In genomic region chr1:48017716-48018115, GRCh38 we compare ENCODE assay signal across 17 cellular contexts. TPM values are rescaled to one million over a fixed set of nuclear protein-coding genes. Genes with fewer than 3 reads are reported as not detected.
DNase-seq lines count a peak whose midpoint lies in the region; ATAC-seq, FAIRE-seq and TF ChIP-seq lines count a peak whose summit lies in the region.
"Had no signal": no experiment of that assay in that cellular context is flagged by ENCODE, and none has a peak within 500 bp of the region (broad histone marks: within the 10 kb centered on the region; RNA-seq: fewer than 3 reads in every experiment).

No MANE protein-coding gene starts in this region.

- H2BK12ac ChIP-seq in H9 (ENCODE audit: insufficient read length, low read depth, low read length), result no peak overlapping the region

- H2BK120ac ChIP-seq in H9 (ENCODE audit: low read depth, low read length, poor library complexity, severe bottlenecking), result no peak overlapping the region

- no peaks in the 10 kb centered on the region for H3K9me1 ChIP-seq in K562 (ENCODE audit: control insufficient read depth, insufficient read depth, low read length)

- no peak overlapping the region for H3K56ac ChIP-seq in H9 (ENCODE audit: insufficient read length, low read depth, low read length)

- no peak overlapping the region for H3K4me3 Mint-ChIP-seq in H9
- H3K4me3 Mint-ChIP-seq in progenitor cell of endocrine pancreas (ENCODE audit: low read depth), result no peak overlapping the region
- H3K4me3 Mint-ChIP-seq: mesothelial cell of epicardium had no signal

- no peak overlapping the region for H3K14ac ChIP-seq in H9 (ENCODE audit: insufficient read depth, low read length)

- H4K91ac ChIP-seq in H9 (ENCODE audit: insufficient read length, low read depth, low read length), result no peak overlapping the region

- H3K27me3 ChIP-seq in H9 (ENCODE audit: insufficient read depth, low read length) (no peaks in the 10 kb centered on the region), K562 (ENCODE audit: control insufficient read depth in 2 of 2, insufficient read depth in 2 of 2, low read length in 2 of 2) (peaks cover 0 to 4% of the 10 kb centered on the region in 2 experiments; a peak in 1 of 5 replicates), mucosa of rectum (ENCODE audit: control insufficient read depth in 2 of 2, insufficient read depth in 2 of 2, low read length in 2 of 2) (peaks cover 0 to 5% of the 10 kb centered on the region in 2 donors)
- H3K27me3 ChIP-seq: gastrocnemius medialis, right lobe of liver had no signal

- H3K23me2 ChIP-seq in H9 (ENCODE audit: insufficient read length, low read depth, low read length, poor library complexity, severe bottlenecking), result no peaks in the 10 kb centered on the region

- no peak overlapping the region for H3K4ac ChIP-seq in H9 (ENCODE audit: low read depth, low read length)

- no peak overlapping the region for H2BK20ac ChIP-seq in H9 (ENCODE audit: low read depth, low read length, poor library complexity, severe bottlenecking)

- H3K36me3 ChIP-seq in K562 (ENCODE audit: control insufficient read depth, insufficient read depth, low read length), result no peaks in the 10 kb centered on the region
- no peaks in the 10 kb centered on the region for H3K36me3 ChIP-seq in mucosa of rectum (ENCODE audit: control insufficient read depth in 2 of 2, insufficient read depth in 2 of 2, low read length in 2 of 2)
- H3K36me3 ChIP-seq: gastrocnemius medialis, right lobe of liver, SJCRH30 had no signal

- H3K23ac ChIP-seq in H9 (ENCODE audit: insufficient read length, low read depth, low read length), result no peak overlapping the region

- H3K27me3 Mint-ChIP-seq in H9 (ENCODE audit: low read depth) (peaks cover 17% of the 10 kb centered on the region), progenitor cell of endocrine pancreas (peaks cover 17% of the 10 kb centered on the region)

- no peak for TF ChIP-seq RAD21 in K562 (CRISPR knock-in tag; conservative IDR thresholded peaks at IDR 0.05 in 1 of 2, IDR thresholded peaks at IDR 0.05 in 1 of 2)

- in situ Hi-C loops in K562 (cut with MboI), result no loop called here

- CTCF ChIA-PET in K562 (lab: Yijun Ruan, JAX; ENCODE audit: low intra/inter-chr PET ratio), result no interaction called here

- H4K20me1 ChIP-seq in H9 (ENCODE audit: control insufficient read depth, insufficient read depth, insufficient read length) (no peaks in the 10 kb centered on the region), K562 (replicated peaks; ENCODE audit: control insufficient read depth, insufficient read depth, low read length) (no peaks in the 10 kb centered on the region)

- POLR2A ChIA-PET in K562 (lab: Yijun Ruan, JAX), result interaction anchor here (0.7 kb wide), 1 partner anchor 9 kb away, joined by 4 read pairs; no protein-coding TSS in a partner anchor

- H3K27ac ChIP-seq in H9 (ENCODE audit: insufficient read length, low read depth, low read length), result no peak overlapping the region
- H3K27ac ChIP-seq in K562 (ENCODE audit: extremely low read depth, low read depth, low read length), result no peak overlapping the region
- H3K27ac ChIP-seq in mucosa of rectum (ENCODE audit: low read depth in 2 of 2, low read length in 2 of 2), result peak overlapping the region; percentile 20 to 38
- H3K27ac ChIP-seq: gastrocnemius medialis, right lobe of liver, SJCRH30 had no signal

- H2AFZ ChIP-seq in H9 (ENCODE audit: low read length), result no peak overlapping the region
- no peak overlapping the region for H2AFZ ChIP-seq in K562 (ENCODE audit: low read depth, low read length)

- H2BK5ac ChIP-seq in H9 (ENCODE audit: insufficient read length, low read length), result no peak overlapping the region

- no peak for TF ChIP-seq CTCF in H9 (conservative IDR thresholded peaks at IDR 0.05)
- no peak for TF ChIP-seq CTCF in K562 (IDR thresholded peaks at IDR 0.05 in 2 of 3, conservative IDR thresholded peaks at IDR 0.05 in 1 of 3; ENCODE audit: insufficient read depth in 2 of 3, low read depth in 1 of 3, low read length in 3 of 3)
- no peak for TF ChIP-seq CTCF in progenitor cell of endocrine pancreas (IDR thresholded peaks at IDR 0.05; ENCODE audit: unreplicated experiment)

- no peak overlapping the region for H2BK15ac ChIP-seq in H9 (ENCODE audit: low read depth, low read length)

- H3K36me3 Mint-ChIP-seq in H9 (ENCODE audit: insufficient read depth in 1 of 3, low read depth in 3 of 3), result no peaks in the 10 kb centered on the region
- no peaks in the 10 kb centered on the region for H3K36me3 Mint-ChIP-seq in progenitor cell of endocrine pancreas (ENCODE audit: insufficient read depth)
- H3K36me3 Mint-ChIP-seq: mesothelial cell of epicardium had no signal

- ATAC-seq in K562 (no peak), left lobe of liver (no peak)
- ATAC-seq: gastrocnemius medialis had no signal

- H3K79me1 ChIP-seq in H9 (ENCODE audit: insufficient read depth, low read depth, low read length, poor library complexity, severe bottlenecking), result no peaks in the 10 kb centered on the region

- H3K9me3 ChIP-seq in H9 (ENCODE audit: control insufficient read depth, low read depth, low read length) (no peaks in the 10 kb centered on the region), K562 (replicated peaks; ENCODE audit: control insufficient read depth, insufficient read depth, low read depth, low read length) (no peaks in the 10 kb centered on the region), mucosa of rectum (ENCODE audit: control insufficient read depth in 2 of 2, low read length in 2 of 2) (no peaks in the 10 kb centered on the region)
- H3K9me3 ChIP-seq: gastrocnemius medialis, right lobe of liver, SJCRH30 had no signal

- H3K4me1 Mint-ChIP-seq in H9 (peaks cover 0 to 13% of the 10 kb centered on the region in 2 experiments; a peak in 2 of 4 replicates), progenitor cell of endocrine pancreas (ENCODE audit: low read depth) (peaks cover 3% of the 10 kb centered on the region)

- no peaks in the 10 kb centered on the region for H3K4me1 ChIP-seq in H9 (ENCODE audit: insufficient read depth, low read length)
- no peaks in the 10 kb centered on the region for H3K4me1 ChIP-seq in K562 (replicated peaks in 1 of 2; ENCODE audit: control insufficient read depth in 2 of 2, insufficient read depth in 2 of 2, low read length in 2 of 2)
- peaks cover 0 to 3% of the 10 kb centered on the region in 2 donors for H3K4me1 ChIP-seq in mucosa of rectum (ENCODE audit: control insufficient read depth in 2 of 2, insufficient read depth in 2 of 2, low read length in 2 of 2)
- H3K4me1 ChIP-seq: SJCRH30 had no signal

- H3K9me3 Mint-ChIP-seq in H9 (no peaks in the 10 kb centered on the region), progenitor cell of endocrine pancreas (ENCODE audit: low read depth) (no peaks in the 10 kb centered on the region)
- H3K9me3 Mint-ChIP-seq: mesothelial cell of epicardium had no signal

- H4K5ac ChIP-seq in H9 (ENCODE audit: insufficient read length, low read depth, low read length), result no peak overlapping the region

- no peaks in the 10 kb centered on the region for H3K79me2 ChIP-seq in H9 (ENCODE audit: insufficient read depth, low read length)
- no peaks in the 10 kb centered on the region for H3K79me2 ChIP-seq in K562 (ENCODE audit: control insufficient read depth, insufficient read depth, low read length)

- H2AK5ac ChIP-seq in H9 (ENCODE audit: insufficient read length, low read length), result no peak overlapping the region

- no peak overlapping the region for H3K4me3 ChIP-seq in K562
- H3K4me3 ChIP-seq in mucosa of rectum (ENCODE audit: low read length in 2 of 2), result no peak overlapping the region
- H3K4me3 ChIP-seq: gastrocnemius medialis, right lobe of liver, SJCRH30 had no signal

- H3T11ph ChIP-seq in H9 (ENCODE audit: low read length), result no peak overlapping the region

- FAIRE-seq in K562 (lab: Jason Lieb, UNC), result no peak

- intact Hi-C loops in K562 (cut with micrococcal nuclease), result no loop called here

- no peak overlapping the region; a peak in 1 of 7 replicates for H3K27ac Mint-ChIP-seq in H9
- no peak overlapping the region for H3K27ac Mint-ChIP-seq in progenitor cell of endocrine pancreas
- H3K27ac Mint-ChIP-seq: mesothelial cell of epicardium had no signal

- WGBS in H9 (ENCODE audit: extremely low coverage, insufficient read length, low lambda C conversion rate), result no CpG with 5 or more reads among the region's 4 CpGs
- 0% methylated on average over 4 of the region's 4 CpGs for WGBS in K562 (ENCODE audit: insufficient coverage, low coverage, missing lambda C conversion rate)

- H3K4me2 ChIP-seq in H9 (ENCODE audit: insufficient read depth, insufficient read length, low read length) (no peak overlapping the region), K562 (ENCODE audit: insufficient read depth, low read length) (no peak overlapping the region)

- TF ChIP-seq EP300 in K562 (IDR thresholded peaks at IDR 0.05; ENCODE audit: low read length), result no peak

- H3K9ac ChIP-seq in H9 (ENCODE audit: extremely low read depth, insufficient read length, low read length) (no peak overlapping the region), K562 (ENCODE audit: insufficient read depth in 1 of 2, low read depth in 2 of 2, low read length in 2 of 2) (no peak overlapping the region), mucosa of rectum (ENCODE audit: low read depth in 1 of 2, low read length in 2 of 2) (no peak overlapping the region)

- H4K8ac ChIP-seq in H9 (replicated peaks; ENCODE audit: insufficient read length, low read depth, low read length), result no peak overlapping the region

- TF ChIP-seq POLR2A in K562 (conservative IDR thresholded peaks at IDR 0.05), result no peak

- no TSS peak for BruUV-seq in K562 (replicated peaks; lab: Mats Ljungman, UMichigan)

- DNase-seq in H9 (peak; percentile 4), K562 (ENCODE audit: extremely low read depth in 1 of 4, low spot score in 3 of 4) (no peak), fibroblast of peridontal ligament (ENCODE audit: extremely low read depth) (peak; percentile 26), cerebellar cortex (ENCODE audit: low spot score) (no peak), progenitor cell of endocrine pancreas (ENCODE audit: low spot score, unreplicated experiment) (no peak), left lobe of liver (ENCODE audit: low spot score) (no peak), NCI-H2107 (lab: John Stamatoyannopoulos, UW) (no peak)
- DNase-seq: activated naive CD4-positive, alpha-beta T cell treated with Interleukin-2 at 50 U/mL for 16 hours; effector CD8-positive, alpha-beta T cell; gastrocnemius medialis; NCI-H2171 treated with DMSO at 0.1 percent for 48 hours; SJCRH30; stimulated activated CD4-positive, alpha-beta T cell treated with anti-CD3 and anti-CD28 coated beads, Interleukin-2, amount 100 ng/mL, for 24 hours; T1000 had no signal

- H3K18ac ChIP-seq in H9 (ENCODE audit: insufficient read length, low read depth, low read length), result no peak overlapping the region

RNA-seq across cellular contexts. Expression of gene TRABD2B, which starts 20.5 kb away (rescaled TPM):
- total RNA-seq in H9 (2021) (1.9 and 2.3 TPM in 2 replicates), K562 (2014; rRNA removed) (not detected in 2 replicates), K562 (2014; rRNA removed; fragmentation: Illumina TruSeq; extraction: Trizol) (not detected in 2 replicates), K562 (2015; rRNA removed; fragmentation: Illumina TruSeq; extraction: Trizol) (not detected in 2 replicates), K562 (2021) (not detected in 2 replicates), progenitor cell of endocrine pancreas (11.8 and 14.5 TPM in 2 replicates), left lobe of liver (15.1 TPM)
- total RNA-seq in K562 (2011; cell fraction: chromatin; rRNA removed; ENCODE audit: low replicate concordance), result not detected in 2 replicates
- total RNA-seq in K562 (2011; cell fraction: nucleolus; rRNA removed), result not detected in 2 replicates
- not detected in 2 replicates for total RNA-seq in K562 (2011; cell fraction: nucleoplasm; rRNA removed)
- polyA plus RNA-seq in K562 (2011; rRNA removed) (not detected in 2 replicates), K562 (2014; fragmentation: Illumina TruSeq; extraction: Trizol) (not detected in 2 replicates), K562 (2014; fragmentation: Nextera tagmentation; extraction: Ambion mirVana) (not detected), K562 (2014; rRNA removed) (not detected in 2 replicates)
- not detected in 2 replicates for polyA plus RNA-seq in K562 (2011; cell fraction: cytosol; rRNA removed)
- not detected in 2 replicates for polyA plus RNA-seq in K562 (2011; cell fraction: nucleus; rRNA removed)
- not detected in 2 replicates for polyA plus RNA-seq in K562 (2012)
- polyA minus RNA-seq in K562 (2011; rRNA and poly(A)+ RNA removed), result not detected in 2 replicates
- polyA minus RNA-seq in K562 (2011; cell fraction: cytosol; rRNA and poly(A)+ RNA removed), result not detected in 2 replicates
- polyA minus RNA-seq in K562 (2011; cell fraction: nucleus; rRNA and poly(A)+ RNA removed), result not detected in 2 replicates

Comparison
In these comparisons a context has a peak if more than half of its experiments do, and no peak if none do; other contexts are left out.
1. DNase-seq: peak in H9 (single experiment) and fibroblast of peridontal ligament (single experiment); none in K562 (0 of 4), cerebellar cortex (single experiment), progenitor cell of endocrine pancreas (single experiment), left lobe of liver (single experiment) and NCI-H2107 (single experiment).
2. H3K27ac ChIP-seq: peak in mucosa of rectum (2 of 2); none in H9 (single experiment) and K562 (single experiment).